In the genomic region with DNA sequence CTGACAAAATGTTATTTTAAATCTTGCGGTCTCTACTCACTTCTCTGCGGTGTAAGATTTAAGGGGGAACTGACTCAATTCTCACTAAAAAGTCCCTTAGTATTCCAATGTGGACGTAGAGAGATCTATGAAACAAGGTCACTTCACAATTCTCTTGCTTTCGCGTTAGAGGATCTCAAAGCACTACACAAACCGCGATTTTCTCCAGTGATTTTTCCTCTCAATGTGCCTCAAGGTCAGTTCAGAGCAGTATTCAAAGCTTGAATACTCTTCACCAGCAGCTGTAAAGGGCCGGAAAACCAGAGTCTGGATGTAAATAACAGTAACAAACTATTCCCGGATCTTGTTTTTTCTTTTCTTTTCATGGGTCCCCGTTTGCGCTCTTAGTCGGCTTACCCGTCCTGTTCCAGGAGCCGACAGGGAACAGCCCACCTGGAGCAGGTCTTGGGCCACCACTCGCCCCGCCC, we compare ENCODE assay signal across 8 cellular contexts.
DNase-seq lines count a peak whose midpoint lies in the region; ATAC-seq, FAIRE-seq and TF ChIP-seq lines count a peak whose summit lies in the region.

No MANE protein-coding gene starts in this region.

- peak overlapping the region; percentile 62 for H3K4me3 ChIP-seq in MG63
- H3K4me3 ChIP-seq in endothelial cell of umbilical vein (replicated peaks in 1 of 3; ENCODE audit: insufficient read depth in 1 of 3, low read depth in 1 of 3, low read length in 3 of 3) = peak overlapping the region in 1 of 3 experiments; percentile 75

- H3K36me3 ChIP-seq in MG63 = no peaks in the 10 kb centered on the region
- no peaks in the 10 kb centered on the region for H3K36me3 ChIP-seq in endothelial cell of umbilical vein (ENCODE audit: control insufficient read depth in 2 of 2, extremely low read depth in 1 of 2, insufficient read depth in 2 of 2, low read length in 2 of 2)

- peaks cover 19% of the 10 kb centered on the region for H3K27me3 ChIP-seq in MG63
- H3K27me3 ChIP-seq in endothelial cell of umbilical vein (ENCODE audit: control insufficient read depth in 2 of 2, insufficient read depth in 2 of 2, low read length in 2 of 2) = peaks cover 51 to 71% of the 10 kb centered on the region in 2 experiments

- intact Hi-C loops in endothelial cell of umbilical vein (cut with micrococcal nuclease) = loop anchor here (5.0 kb wide), 2 partner anchors 127 to 358 kb away; a partner anchor contains a TSS

- H2AFZ ChIP-seq in endothelial cell of umbilical vein (ENCODE audit: low read depth, low read length) = no peak overlapping the region

- TF ChIP-seq POLR2A in endothelial cell of umbilical vein (IDR thresholded peaks at IDR 0.05; ENCODE audit: low read depth, low read length) = no peak

- H3K4me1 ChIP-seq in endothelial cell of umbilical vein (ENCODE audit: control insufficient read depth, extremely low read depth, insufficient read depth, low read length) = peaks cover 12% of the 10 kb centered on the region

- TF ChIP-seq CTCF in 22Rv1 (IDR thresholded peaks at IDR 0.05) (no peak), endothelial cell of umbilical vein (IDR thresholded peaks at IDR 0.05; ENCODE audit: extremely low read depth in 1 of 2, insufficient read depth in 1 of 2, low read depth in 1 of 2, low read length in 2 of 2) (no peak)

- H3K4me2 ChIP-seq in endothelial cell of umbilical vein (ENCODE audit: insufficient read depth, low read length) = peak overlapping the region; percentile 97

- no peak overlapping the region for H3K9ac ChIP-seq in endothelial cell of umbilical vein (replicated peaks; ENCODE audit: extremely low read depth, insufficient read depth, low read length)

- no peaks in the 10 kb centered on the region for H3K79me2 ChIP-seq in endothelial cell of umbilical vein (ENCODE audit: control insufficient read depth, insufficient read depth, low read length)

- POLR2A ChIA-PET in endothelial cell of umbilical vein (lab: Charles Lee) = no interaction called here

- CTCF ChIA-PET in endothelial cell of umbilical vein (lab: Charles Lee) = interaction anchor here (0.8 to 1.6 kb wide), 4 partner anchors 359 to 550 kb away, joined by 4 to 10 read pairs (median 6); no protein-coding TSS in a partner anchor

- dilution Hi-C loops in endothelial cell of umbilical vein (cut with MboI; ENCODE audit: extremely low pct_ligation_motif_present, low sequenced_read_pairs) = loop anchor here (25.0 kb wide), 1 partner anchor 547 kb away; no protein-coding TSS in a partner anchor

- DNase-seq in MG63 (no peak), endothelial cell of umbilical vein (ENCODE audit: low read depth, low spot score) (no peak), myocyte (ENCODE audit: low read depth) (peak; percentile 6)
- no peak for DNase-seq in activated CD4-positive, alpha-beta T cell treated with anti-CD3 and anti-CD28 coated beads, Interleukin-2, amount 50 U/mL, for 4 hours

- H3K27ac ChIP-seq in 22Rv1 (peak overlapping the region; percentile 56), endothelial cell of umbilical vein (ENCODE audit: insufficient read depth, low read depth, low read length) (no peak overlapping the region)

- H3K9me1 ChIP-seq in endothelial cell of umbilical vein (replicated peaks; ENCODE audit: control insufficient read depth, extremely low read depth, insufficient read depth, low read length) = no peaks in the 10 kb centered on the region

- H4K20me1 ChIP-seq in endothelial cell of umbilical vein (replicated peaks; ENCODE audit: control insufficient read depth, extremely low read depth, insufficient read depth, low read length) = no peaks in the 10 kb centered on the region

- no peak for FAIRE-seq in endothelial cell of umbilical vein (lab: Jason Lieb, UNC)

- no peaks in the 10 kb centered on the region for H3K9me3 ChIP-seq in MG63
- H3K9me3 ChIP-seq in endothelial cell of umbilical vein (replicated peaks; ENCODE audit: control insufficient read depth, insufficient read depth, low read length) = no peaks in the 10 kb centered on the region

- ATAC-seq in GM18519 (IDR thresholded peaks at IDR 0.05; ENCODE audit: low FRiP score, unreplicated experiment) (no peak), GM19452 (IDR thresholded peaks at IDR 0.05; ENCODE audit: unreplicated experiment) (no peak), GM21515 (IDR thresholded peaks at IDR 0.05; ENCODE audit: unreplicated experiment) (no peak)

- BruUV-seq in endothelial cell of umbilical vein (replicated peaks; lab: Mats Ljungman, UMichigan) = no TSS peak

TF ChIP-seq in endothelial cell of umbilical vein, 7 proteins besides CTCF, POLR2A, EP300 and RAD21:
- TF ChIP-seq POLR2AphosphoS5 (IDR thresholded peaks at IDR 0.05; ENCODE audit: insufficient read depth, low read depth, low read length) (no peak), EZH2 (IDR thresholded peaks at IDR 0.05; ENCODE audit: borderline replicate concordance, low read depth, low read length, severe bottlenecking) (no peak), FOS (IDR thresholded peaks at IDR 0.05; ENCODE audit: borderline replicate concordance, insufficient read depth, low read length) (no peak), MYC (IDR thresholded peaks at IDR 0.05; ENCODE audit: low read depth, low read length) (no peak), GATA2 (IDR thresholded peaks at IDR 0.05; ENCODE audit: insufficient read depth, insufficient read length, low read depth, low read length) (no peak), JUN (IDR thresholded peaks at IDR 0.05; ENCODE audit: borderline replicate concordance, insufficient read depth, insufficient read length, low read depth) (no peak)
- TF ChIP-seq, protein P1, sequence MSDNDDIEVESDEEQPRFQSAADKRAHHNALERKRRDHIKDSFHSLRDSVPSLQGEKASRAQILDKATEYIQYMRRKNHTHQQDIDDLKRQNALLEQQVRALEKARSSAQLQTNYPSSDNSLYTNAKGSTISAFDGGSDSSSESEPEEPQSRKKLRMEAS (IDR thresholded peaks at IDR 0.05; ENCODE audit: insufficient read depth, insufficient read length) = no peak
